19 cellular contexts compared by ENCODE assay signal in genomic region chr3:10280571-10280970, GRCh38. TPM values are rescaled to one million over a fixed set of nuclear protein-coding genes. Genes with fewer than 3 reads are reported as not detected.
"Had no signal": no experiment of that assay in that cellular context is flagged by ENCODE, and none has a peak within 500 bp of the region (broad histone marks: within the 10 kb centered on the region; RNA-seq: fewer than 3 reads in every experiment).

No MANE protein-coding gene starts in this region.

- H3K4me1 ChIP-seq: gastrocnemius medialis, prostate gland, tibial artery had no signal

- H3K4me3 Mint-ChIP-seq: brain; central memory CD8-positive, alpha-beta T cell; naive B cell; neural progenitor cell had no signal

- H3K27ac Mint-ChIP-seq: brain, neural progenitor cell had no signal

- DNase-seq: activated CD4-positive, CD25-positive, alpha-beta regulatory T cell treated with anti-CD3 and anti-CD28 coated beads, Interleukin-2, amount 50 U/mL, for 72 hours; activated CD8-positive, alpha-beta memory T cell treated with anti-CD3 and anti-CD28 coated beads, Interleukin-2, amount 50 U/mL, for 4 hours; activated naive CD4-positive, alpha-beta T cell treated with Interleukin-2 at 50 U/mL for 16 hours; anterior cingulate cortex; gastrocnemius medialis; kidney; left ventricle myocardium superior; mucosa of descending colon; naive B cell; stimulated activated naive CD8-positive, alpha-beta T cell treated with anti-CD3 and anti-CD28 coated beads, Interleukin-15, Interleukin-2, amounts not matched to agents 100 U/mL and 50 U/mL, for 24 hours; substantia nigra; T-helper 1 cell had no signal

- H3K27ac ChIP-seq: coronary artery, gastrocnemius medialis, neural progenitor cell, prostate gland, right atrium auricular region, tibial artery had no signal

- H2AFZ ChIP-seq: neural progenitor cell had no signal

- H3K36me3 Mint-ChIP-seq: naive B cell had no signal

- H3K4me2 ChIP-seq: neural progenitor cell had no signal

- H3K27me3 Mint-ChIP-seq: brain; central memory CD8-positive, alpha-beta T cell; naive B cell had no signal

- ATAC-seq: gastrocnemius medialis; left ventricle myocardium superior; mucosa of descending colon; stimulated activated naive CD8-positive, alpha-beta T cell treated with anti-CD3 and anti-CD28 coated beads, Interleukin-15, Interleukin-2, amounts not matched to agents 100 U/mL and 50 U/mL, for 24 hours had no signal

- H3K4me3 ChIP-seq: coronary artery, gastrocnemius medialis, mucosa of descending colon, neural progenitor cell, prostate gland, right atrium auricular region, tibial artery had no signal

- H3K9me3 Mint-ChIP-seq: brain; central memory CD8-positive, alpha-beta T cell; naive B cell; neural progenitor cell had no signal

- H3K36me3 ChIP-seq: neural progenitor cell had no signal

- H3K9me3 ChIP-seq: gastrocnemius medialis, mucosa of descending colon, prostate gland, right atrium auricular region, tibial artery had no signal

- H3K9ac ChIP-seq: neural progenitor cell had no signal

- H3K27me3 ChIP-seq: gastrocnemius medialis, neural progenitor cell, right atrium auricular region, tibial artery had no signal

RNA-seq across cellular contexts. Expression of gene GHRL, which starts 12.2 kb away (rescaled TPM):
- total RNA-seq: gastrocnemius medialis, left ventricle myocardium superior, right atrium auricular region had no signal
